22 cellular contexts compared by ENCODE assay signal in the genomic region with DNA sequence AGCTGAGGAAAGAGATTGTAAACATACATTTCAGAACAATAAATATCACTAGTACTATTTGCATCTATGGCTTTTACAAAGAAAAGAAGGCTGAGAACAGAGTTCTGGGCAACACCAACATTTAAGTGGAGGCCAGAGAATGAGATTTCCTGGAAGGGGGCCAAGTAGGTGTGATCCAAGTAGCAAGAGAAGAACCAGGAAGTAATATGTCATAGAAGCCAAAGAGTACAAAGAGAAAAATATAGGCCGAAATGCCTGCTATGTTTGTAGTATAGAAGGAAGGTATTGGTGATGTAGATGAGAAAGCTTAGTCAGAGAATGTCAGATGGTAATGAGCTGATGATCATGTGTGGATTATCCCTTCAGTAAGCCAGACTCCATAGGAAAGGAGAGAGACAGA.
DNase-seq lines count a peak whose midpoint lies in the region; ATAC-seq and TF ChIP-seq lines count a peak whose summit lies in the region.
"Had no signal": no experiment of that assay in that cellular context is flagged by ENCODE, and none has a peak within 500 bp of the region (broad histone marks: within the 10 kb centered on the region; RNA-seq: fewer than 3 reads in every experiment).

No MANE protein-coding gene starts in this region.

- no peaks in the 10 kb centered on the region for H3K27me3 ChIP-seq in foreskin keratinocyte
- H3K27me3 ChIP-seq in thyroid gland, result no peaks in the 10 kb centered on the region
- H3K27me3 ChIP-seq: BE2C, brain microvascular endothelial cell had no signal

- CTCF ChIA-PET in activated CD4-positive, alpha-beta memory T cell treated with anti-CD3 and anti-CD28 coated beads for 36 hours (lab: Charles Lee), result interaction anchor here (0.9 to 1.4 kb wide), 2 partner anchors 10 to 12 kb away, joined by 4 to 5 read pairs; no protein-coding TSS in a partner anchor

- DNase-seq in DMS153 (lab: John Stamatoyannopoulos, UW) (peak; percentile 50), DMS153 treated with DMSO at 0.1 percent for 48 hours (lab: John Stamatoyannopoulos, UW; ENCODE audit: unreplicated experiment) (no peak), DMS53 treated with DMSO at 0.1 percent for 48 hours (lab: John Stamatoyannopoulos, UW; ENCODE audit: unreplicated experiment) (peak; percentile 36), NCI-H345 treated with DMSO at 0.1 percent for 48 hours (lab: John Stamatoyannopoulos, UW; ENCODE audit: unreplicated experiment) (peak; percentile 5), foreskin keratinocyte (peak in 1 of 2 donors; percentile 76), thyroid gland (no peak), NCI-H2227 treated with DMSO at 0.1 percent for 48 hours (lab: John Stamatoyannopoulos, UW) (no peak)
- DNase-seq in activated CD4-positive, alpha-beta memory T cell treated with anti-CD3 and anti-CD28 coated beads for 36 hours, result no peak
- DNase-seq: activated CD4-positive, alpha-beta T cell treated with anti-CD3 and anti-CD28 coated beads for 48 hours; BE2C; brain microvascular endothelial cell; GDM1; kidney; mammary epithelial cell; NCI-H146; occipital lobe; SHP77 treated with DMSO at 0.1 percent for 48 hours; stimulated activated CD4-positive, alpha-beta T cell treated with anti-CD3 and anti-CD28 coated beads, Interleukin-4, amount 100 ng/mL, for 4 hours; stimulated activated naive CD8-positive, alpha-beta T cell treated with anti-CD3 and anti-CD28 coated beads, Interleukin-15, amount 100 ng/mL, for 72 hours had no signal

- no peaks in the 10 kb centered on the region for H3K36me3 Mint-ChIP-seq in activated CD4-positive, alpha-beta memory T cell treated with anti-CD3 and anti-CD28 coated beads for 36 hours

- TF ChIP-seq CTCF in foreskin keratinocyte (conservative IDR thresholded peaks at IDR 0.05) (no peak), thyroid gland (IDR thresholded peaks at IDR 0.05) (no peak)

- no peak overlapping the region for H3K27ac Mint-ChIP-seq in activated CD4-positive, alpha-beta memory T cell treated with anti-CD3 and anti-CD28 coated beads for 36 hours
- H3K27ac Mint-ChIP-seq: activated T-helper 2 cell treated with anti-CD3 and anti-CD28 coated beads, Interferon-gamma antibody, Interleukin-2, Interleukin-4, amounts not matched to agents 10 μg/mL and 5 μg/mL and 100 μg/mL, durations not matched to agents 14 hours and 24 hours and 36 hours; dendritic cell treated with granulocyte-macrophage colony-stimulating factor and Interleukin-4, amounts not matched to agents 40 ng/mL and 50 ng/mL, for 4 days; stimulated activated naive CD8-positive, alpha-beta T cell treated with anti-CD3 and anti-CD28 coated beads, Interleukin-15, amount 100 ng/mL, for 72 hours had no signal

- H3K4me3 Mint-ChIP-seq in activated CD4-positive, alpha-beta memory T cell treated with anti-CD3 and anti-CD28 coated beads for 36 hours, result no peak overlapping the region
- H3K4me3 Mint-ChIP-seq: dendritic cell treated with granulocyte-macrophage colony-stimulating factor and Interleukin-4, amounts not matched to agents 40 ng/mL and 50 ng/mL, for 4 days; stimulated activated naive CD8-positive, alpha-beta T cell treated with anti-CD3 and anti-CD28 coated beads, Interleukin-15, amount 100 ng/mL, for 72 hours had no signal

- H3K4me1 ChIP-seq in foreskin keratinocyte (peaks cover 10% of the 10 kb centered on the region), thyroid gland (no peaks in the 10 kb centered on the region)
- H3K4me1 ChIP-seq: BE2C had no signal

- POLR2A ChIA-PET in activated CD4-positive, alpha-beta memory T cell treated with anti-CD3 and anti-CD28 coated beads for 36 hours (lab: Charles Lee), result no interaction called here

- peak overlapping the region; percentile 20 for H3K27ac ChIP-seq in foreskin keratinocyte
- no peak overlapping the region for H3K27ac ChIP-seq in thyroid gland
- H3K27ac ChIP-seq: 22Rv1, brain microvascular endothelial cell had no signal

- no peaks in the 10 kb centered on the region for H3K9me3 ChIP-seq in thyroid gland
- H3K9me3 ChIP-seq: BE2C had no signal

- no peaks in the 10 kb centered on the region for H3K36me3 ChIP-seq in thyroid gland
- H3K36me3 ChIP-seq: BE2C, brain microvascular endothelial cell had no signal

- ATAC-seq in foreskin keratinocyte, result peak; percentile 56
- ATAC-seq: stimulated activated naive CD8-positive, alpha-beta T cell treated with anti-CD3 and anti-CD28 coated beads, Interleukin-15, amount 100 ng/mL, for 72 hours had no signal

- no peaks in the 10 kb centered on the region for H3K4me1 Mint-ChIP-seq in activated CD4-positive, alpha-beta memory T cell treated with anti-CD3 and anti-CD28 coated beads for 36 hours (ENCODE audit: low read depth)

- H3K27me3 Mint-ChIP-seq in activated CD4-positive, alpha-beta memory T cell treated with anti-CD3 and anti-CD28 coated beads for 36 hours, result no peaks in the 10 kb centered on the region
- H3K27me3 Mint-ChIP-seq: stimulated activated naive CD8-positive, alpha-beta T cell treated with anti-CD3 and anti-CD28 coated beads, Interleukin-15, amount 100 ng/mL, for 72 hours had no signal

- no peaks in the 10 kb centered on the region for H3K9me3 Mint-ChIP-seq in activated CD4-positive, alpha-beta memory T cell treated with anti-CD3 and anti-CD28 coated beads for 36 hours
- H3K9me3 Mint-ChIP-seq: activated T-helper 2 cell treated with anti-CD3 and anti-CD28 coated beads, Interferon-gamma antibody, Interleukin-2, Interleukin-4, amounts not matched to agents 10 μg/mL and 5 μg/mL and 100 μg/mL, durations not matched to agents 14 hours and 24 hours and 36 hours; dendritic cell treated with granulocyte-macrophage colony-stimulating factor and Interleukin-4, amounts not matched to agents 40 ng/mL and 50 ng/mL, for 4 days; stimulated activated naive CD8-positive, alpha-beta T cell treated with anti-CD3 and anti-CD28 coated beads, Interleukin-15, amount 100 ng/mL, for 72 hours had no signal

- 85 to 86% methylated on average over 1 of the region's 1 CpG for WGBS in thyroid gland, 2 donors

- no peak for TF ChIP-seq POLR2A in thyroid gland (IDR thresholded peaks at IDR 0.05)

- intact Hi-C loops in activated CD4-positive, alpha-beta memory T cell treated with anti-CD3 and anti-CD28 coated beads for 36 hours (cut with micrococcal nuclease), result no loop called here
- intact Hi-C loops in thyroid gland (cut with DNase I), result no loop called here

- no peak overlapping the region for H3K4me3 ChIP-seq in thyroid gland (replicated peaks in 1 of 3)

Comparison
In these comparisons a context has a peak if more than half of its experiments do, and no peak if none do; other contexts are left out.
1. DNase-seq: peak in DMS153 (single experiment), DMS53 treated with DMSO at 0.1 percent for 48 hours (single experiment) and NCI-H345 treated with DMSO at 0.1 percent for 48 hours (single experiment); none in DMS153 treated with DMSO at 0.1 percent for 48 hours (single experiment), activated CD4-positive, alpha-beta memory T cell treated with anti-CD3 and anti-CD28 coated beads for 36 hours (single experiment), thyroid gland (0 of 2) and NCI-H2227 treated with DMSO at 0.1 percent for 48 hours (single experiment).